ENCODE assay signal across 2 cellular contexts in the genomic region with DNA sequence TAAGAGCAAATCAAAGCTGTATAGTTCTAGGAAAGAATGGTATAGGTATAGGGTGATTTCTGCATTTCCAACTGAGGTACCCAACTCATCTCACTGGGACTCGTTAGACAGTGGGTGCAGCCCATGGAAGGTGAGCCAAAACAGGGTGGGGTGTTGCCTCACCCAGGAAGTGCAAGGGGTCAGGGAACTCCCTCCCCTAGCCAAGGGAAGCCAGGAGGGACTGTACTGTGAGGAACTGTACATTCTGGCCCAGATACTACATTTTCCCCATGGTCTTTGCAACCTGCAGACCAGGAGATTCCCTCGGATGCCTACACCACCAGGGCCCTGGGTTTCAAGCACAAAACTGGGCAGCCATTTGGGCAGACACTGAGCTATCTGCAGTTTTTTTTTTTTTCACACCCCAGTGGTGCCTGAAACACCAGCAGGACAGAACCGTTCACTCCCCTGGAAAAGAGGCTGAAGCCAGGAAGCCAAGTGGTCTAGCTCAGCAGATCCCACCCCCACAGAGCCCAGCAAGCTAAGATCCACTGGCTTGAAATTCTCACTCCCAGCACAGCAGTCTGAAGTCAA. TPM values are rescaled to one million over a fixed set of nuclear protein-coding genes. Genes with fewer than 3 reads are reported as not detected.
"Had no signal": no experiment of that assay in that cellular context is flagged by ENCODE, and none has a peak within 500 bp of the region (broad histone marks: within the 10 kb centered on the region; RNA-seq: fewer than 3 reads in every experiment).

No MANE protein-coding gene starts in this region.

RNA-seq across cellular contexts. Expression of gene ACADL, which starts 44.1 kb away (rescaled TPM):
- total RNA-seq: osteoblast had no signal
- polyA plus RNA-seq: neural cell had no signal
